ENCODE assay signal across 26 cellular contexts in genomic region chrY:16608679-16609078, GRCh38.
"Had no signal": no experiment of that assay in that cellular context is flagged by ENCODE, and none has a peak within 500 bp of the region (broad histone marks: within the 10 kb centered on the region; RNA-seq: fewer than 3 reads in every experiment).

No MANE protein-coding gene starts in this region.

- ATAC-seq: activated CD4-positive, alpha-beta T cell treated with anti-CD3 and anti-CD28 coated beads for 36 hours; activated CD4-positive, CD25-positive, alpha-beta regulatory T cell treated with anti-CD3 and anti-CD28 coated beads, Interleukin-2, amount 50 U/mL, for 24 hours; activated CD8-positive, alpha-beta T cell treated with anti-CD3 and anti-CD28 coated beads, Interleukin-2, amount 10 ng/mL, durations not matched to agents 7 days and 5 days; activated naive CD8-positive, alpha-beta T cell treated with anti-CD3 and anti-CD28 coated beads, Interleukin-2, amount 50 U/mL, for 24 hours; activated T-cell treated with anti-CD3 and anti-CD28 coated beads, Interleukin-2, amount 50 U/mL, for 4 hours; K562; WTC11 had no signal

- H3K27me3 ChIP-seq: SJSA1 had no signal

- DNase-seq: activated CD4-positive, alpha-beta T cell treated with anti-CD3 and anti-CD28 coated beads for 36 hours; activated CD4-positive, alpha-beta T cell treated with anti-CD3 and anti-CD28 coated beads, Interleukin-2, amount 10 ng/mL, durations not matched to agents 7 days and 5 days; activated CD4-positive, alpha-beta T cell treated with anti-CD3 and anti-CD28 coated beads, Interleukin-2, amount 50 U/mL, for 48 hours; activated CD8-positive, alpha-beta memory T cell treated with anti-CD3 and anti-CD28 coated beads, Interleukin-2, amount 50 U/mL, for 4 hours; activated CD8-positive, alpha-beta T cell treated with anti-CD3 and anti-CD28 coated beads, Interleukin-2, amount 10 ng/mL, durations not matched to agents 7 days and 5 days; activated gamma-delta T cell treated with Interleukin-2 at 50 U/mL for 16 hours; activated naive CD4-positive, alpha-beta T cell treated with anti-CD3 and anti-CD28 coated beads, Interleukin-2, amount 10 ng/mL, durations not matched to agents 7 days and 5 days; activated naive CD8-positive, alpha-beta T cell treated with anti-CD3 and anti-CD28 coated beads, Interleukin-2, amount 50 U/mL, for 24 hours; activated T-cell treated with anti-CD3 and anti-CD28 coated beads for 4 hours; activated T-cell treated with anti-CD3 and anti-CD28 coated beads, Interleukin-2, amount 50 U/mL, for 4 hours; anterior cingulate cortex; NCI-H1048; NCI-H1105 treated with DMSO at 0.1 percent for 48 hours; NCI-H1436; NCI-H1694; NCI-H1930; NCI-H2081 treated with DMSO at 0.1 percent for 48 hours; NCI-H226; NCI-H446 treated with DMSO at 0.1 percent for 48 hours; NCI-H524 treated with DMSO at 0.1 percent for 48 hours; SHP77 treated with DMSO at 0.1 percent for 48 hours; SK-N-SH had no signal

- FAIRE-seq: K562 had no signal

- H3K4me3 ChIP-seq: K562, SJSA1 had no signal

- H3K36me3 ChIP-seq: SJSA1 had no signal

- H3K27ac ChIP-seq: SJSA1 had no signal

- H3K4me2 ChIP-seq: SK-N-SH had no signal

- H3K4me1 ChIP-seq: SJSA1 had no signal

- H3K9me3 ChIP-seq: SJSA1, SK-N-SH had no signal
